In the genomic region with DNA sequence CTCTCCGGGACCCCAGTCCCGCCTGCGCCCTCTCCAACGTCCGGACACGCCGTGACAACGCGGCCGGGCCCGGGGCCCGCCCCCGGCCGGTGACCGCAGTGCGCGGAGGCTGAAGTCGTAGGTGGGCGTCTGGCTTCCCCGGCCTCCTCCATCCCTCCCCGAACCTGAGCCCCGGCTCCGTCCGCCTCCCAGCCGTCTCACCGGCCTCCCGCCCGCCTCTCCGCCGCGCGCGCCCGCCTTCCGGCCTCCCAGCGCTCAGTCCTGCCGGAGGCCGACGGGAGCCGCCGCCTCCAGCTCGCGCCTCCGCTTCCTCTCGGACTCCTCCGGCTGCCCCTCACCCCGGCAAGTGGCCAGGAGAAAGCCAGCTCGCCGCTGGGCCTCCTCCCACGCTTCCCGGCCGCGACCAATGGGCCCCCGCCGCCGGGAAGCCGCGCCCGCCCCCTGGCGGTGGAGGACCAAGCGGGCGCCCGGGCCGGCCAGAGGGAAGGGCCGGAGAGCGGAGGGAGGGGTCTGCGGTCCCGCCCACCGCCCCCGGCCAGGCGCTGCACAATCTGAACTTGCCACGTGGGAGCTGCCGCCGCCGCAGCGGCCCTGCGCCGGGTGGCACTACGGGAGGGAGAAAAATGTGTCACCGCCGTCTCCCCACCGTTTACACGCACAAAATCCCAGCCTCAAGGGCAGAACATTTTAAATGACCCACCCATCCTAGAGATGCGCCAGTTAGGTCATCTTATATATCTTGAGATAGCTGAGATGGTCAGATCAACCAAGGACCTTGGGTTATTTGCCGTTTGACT, we compare ENCODE assay signal across 8 cellular contexts. TPM values are rescaled to one million over a fixed set of nuclear protein-coding genes. Genes with fewer than 3 reads are reported as not detected.
DNase-seq lines count a peak whose midpoint lies in the region; ATAC-seq and TF ChIP-seq lines count a peak whose summit lies in the region.

A gene with protein sequence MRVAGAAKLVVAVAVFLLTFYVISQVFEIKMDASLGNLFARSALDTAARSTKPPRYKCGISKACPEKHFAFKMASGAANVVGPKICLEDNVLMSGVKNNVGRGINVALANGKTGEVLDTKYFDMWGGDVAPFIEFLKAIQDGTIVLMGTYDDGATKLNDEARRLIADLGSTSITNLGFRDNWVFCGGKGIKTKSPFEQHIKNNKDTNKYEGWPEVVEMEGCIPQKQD (minus strand): TSS at position 348 of the 797 bp plus-strand sequence. CDS start 13,339 bp downstream, outside the sequence.

- intact Hi-C loops in transverse colon (cut with DNase I; ENCODE audit: low total_unique reads): no loop called here

- ATAC-seq in HG02610 (IDR thresholded peaks at IDR 0.05; ENCODE audit: unreplicated experiment): peak; percentile 83

- H3F3A ChIP-seq in SU-DHL-6 (ENCODE audit: insufficient read depth): peaks cover 6% of the 10 kb centered on the region; the same call in 1 of the 2 replicates

- peak within 1 kb of the TSS; percentile 67 for H3K27ac ChIP-seq in SU-DHL-6 (ENCODE audit: low read depth, low read length)
- H3K27ac ChIP-seq in cardiac muscle cell: peak within 1 kb of the TSS; percentile 80
- H3K27ac ChIP-seq in trophoblast cell (ENCODE audit: low read depth, low read length): peak within 1 kb of the TSS; percentile 79
- peak within 1 kb of the TSS; percentile 88 to 96 (median 92) for H3K27ac ChIP-seq in transverse colon

- H3K9me3 ChIP-seq in SU-DHL-6 (ENCODE audit: insufficient read depth, low read length): no peaks in the 10 kb centered on the region
- no peaks in the 10 kb centered on the region for H3K9me3 ChIP-seq in cardiac muscle cell (ENCODE audit: low read depth)
- H3K9me3 ChIP-seq in trophoblast cell (ENCODE audit: insufficient read depth, low read depth, low read length): no peaks in the 10 kb centered on the region
- H3K9me3 ChIP-seq in transverse colon: no peaks in the 10 kb centered on the region

- peak within 1 kb of the TSS; percentile 83 for H4K12ac ChIP-seq in trophoblast cell (ENCODE audit: low read depth, low read length)

- H3K4me1 ChIP-seq in cardiac muscle cell (ENCODE audit: low read depth): no peaks in the 10 kb centered on the region
- H3K4me1 ChIP-seq in trophoblast cell (ENCODE audit: control insufficient read depth in 1 of 2, insufficient read depth in 2 of 2, low read length in 2 of 2): peaks cover 0 to 2% of the 10 kb centered on the region in 2 experiments
- peaks cover 0 to 39% (median 20%) of the 10 kb centered on the region in 4 donors for H3K4me1 ChIP-seq in transverse colon

- H4K20me1 ChIP-seq in SU-DHL-6 (ENCODE audit: low read depth, low read length): peaks cover 12% of the 10 kb centered on the region

- H3K36me3 ChIP-seq in SU-DHL-6 (ENCODE audit: low read length) (peaks cover 19% of the 10 kb centered on the region), cardiac muscle cell (no peaks in the 10 kb centered on the region), trophoblast cell (ENCODE audit: control insufficient read depth in 1 of 2, insufficient read depth in 2 of 2, low read length in 2 of 2) (peaks cover 0 to 2% of the 10 kb centered on the region in 2 experiments), transverse colon (peaks cover 0 to 8% (median 0%) of the 10 kb centered on the region in 4 donors)

- H2AK5ac ChIP-seq in trophoblast cell (ENCODE audit: low read length): peak within 1 kb of the TSS; percentile 64

- in situ Hi-C loops in transverse colon (cut with MboI; ENCODE audit: low pct_ligation_motif_present in 1 of 4, low pct_unique_long_range_greater_than_20kb in 1 of 4, low sequenced_read_pairs in 3 of 4): no loop called here

- TF ChIP-seq CTCF in GM12865 (IDR thresholded peaks at IDR 0.05; ENCODE audit: insufficient read depth, low read depth, low read length, missing control alignments) (peak; percentile 77), SU-DHL-6 (IDR thresholded peaks at IDR 0.05; ENCODE audit: insufficient read depth, low read length, poor library complexity, severe bottlenecking) (peak; percentile 90), cardiac muscle cell (IDR thresholded peaks at IDR 0.05; ENCODE audit: low read depth, low read length) (peak; percentile 80), transverse colon (IDR thresholded peaks at IDR 0.05) (peak; percentile 65 to 98 (median 97))

- H3K79me1 ChIP-seq in trophoblast cell (ENCODE audit: low read length): peaks cover 8% of the 10 kb centered on the region

- peak within 1 kb of the TSS; percentile 80 for H3K4me3 ChIP-seq in GM12865 (ENCODE audit: low read depth, low read length)
- peak within 1 kb of the TSS; percentile 89 for H3K4me3 ChIP-seq in SU-DHL-6 (ENCODE audit: insufficient read depth, low read length, poor library complexity, severe bottlenecking)
- peak within 1 kb of the TSS; percentile 94 for H3K4me3 ChIP-seq in cardiac muscle cell
- H3K4me3 ChIP-seq in trophoblast cell (ENCODE audit: low read depth, low read length): peak within 1 kb of the TSS; percentile 95
- H3K4me3 ChIP-seq in transverse colon: peak within 1 kb of the TSS; percentile 54 to 99 (median 88)

- peak; percentile 85 for TF ChIP-seq POLR2A in transverse colon (IDR thresholded peaks at IDR 0.05)

- H4K8ac ChIP-seq in trophoblast cell (ENCODE audit: low read depth, low read length): peak within 1 kb of the TSS; percentile 94

- TF ChIP-seq EP300 in transverse colon (IDR thresholded peaks at IDR 0.05; ENCODE audit: low read depth): no peak

- no peaks in the 10 kb centered on the region for H3K9me2 ChIP-seq in SU-DHL-6 (replicated peaks; ENCODE audit: insufficient read depth, low read length)

- peak within 1 kb of the TSS; percentile 87 for H3K4ac ChIP-seq in trophoblast cell (ENCODE audit: low read depth, low read length)

- H3K18ac ChIP-seq in trophoblast cell (ENCODE audit: low read length): peak within 1 kb of the TSS; percentile 97

- peak; percentile 95 for DNase-seq in GM12865 (ENCODE audit: low read depth)
- peak; percentile 92 for DNase-seq in NCI-H1092 (lab: John Stamatoyannopoulos, UW)
- DNase-seq in activated naive CD8-positive, alpha-beta T cell treated with anti-CD3 and anti-CD28 coated beads, Interleukin-2, amount 50 U/mL, for 16 hours (ENCODE audit: low read depth, low spot score): peak; percentile 75
- DNase-seq in cardiac muscle cell (ENCODE audit: low read depth in 1 of 2, low spot score in 1 of 2): peak; percentile 95 to 97
- peak; percentile 94 to 97 for DNase-seq in trophoblast cell
- peak; percentile 90 for DNase-seq in transverse colon

- no peak within 1 kb of the TSS for H3K23ac ChIP-seq in trophoblast cell (ENCODE audit: low read length)

- peak within 1 kb of the TSS; percentile 88 for H2BK12ac ChIP-seq in trophoblast cell (ENCODE audit: low read length)

- H3K9ac ChIP-seq in SU-DHL-6 (ENCODE audit: low read length) (peak within 1 kb of the TSS; percentile 78), trophoblast cell (ENCODE audit: low read length) (peak within 1 kb of the TSS; percentile 93)

- peak within 1 kb of the TSS; percentile 82 for H4K91ac ChIP-seq in trophoblast cell (ENCODE audit: low read depth, low read length)

- no CpG with 5 or more reads among the region's 85 CpGs for WGBS in trophoblast cell (ENCODE audit: extremely low coverage, insufficient coverage, insufficient read length)
- WGBS in transverse colon (ENCODE audit: low coverage in 1 of 2), 2 donors: 1% methylated on average over 10 to 58 of the region's 85 CpGs

- H2BK5ac ChIP-seq in trophoblast cell (ENCODE audit: low read depth, low read length, poor library complexity): peak within 1 kb of the TSS; percentile 89

- H3K4me2 ChIP-seq in SU-DHL-6 (ENCODE audit: low read depth, low read length, poor library complexity, severe bottlenecking): peak within 1 kb of the TSS; percentile 91
- H3K4me2 ChIP-seq in trophoblast cell (ENCODE audit: low read length): peak within 1 kb of the TSS; percentile 90

- H3K27me3 ChIP-seq in SU-DHL-6 (ENCODE audit: low read length) (no peaks in the 10 kb centered on the region), cardiac muscle cell (no peaks in the 10 kb centered on the region), trophoblast cell (ENCODE audit: insufficient read depth, low read length) (no peaks in the 10 kb centered on the region), transverse colon (no peaks in the 10 kb centered on the region)

- peak within 1 kb of the TSS; percentile 91 for H3K14ac ChIP-seq in trophoblast cell (ENCODE audit: low read length)

- H3K79me2 ChIP-seq in SU-DHL-6 (ENCODE audit: insufficient read depth, low read length) (peaks cover 45% of the 10 kb centered on the region), trophoblast cell (ENCODE audit: control insufficient read depth, insufficient read depth, low read length, poor library complexity) (peaks cover 6% of the 10 kb centered on the region)

- peak within 1 kb of the TSS; percentile 95 for H2BK120ac ChIP-seq in trophoblast cell (ENCODE audit: insufficient read depth, low read length, poor library complexity)

- H2AFZ ChIP-seq in SU-DHL-6 (ENCODE audit: low read depth, low read length, severe bottlenecking) (peak within 1 kb of the TSS; percentile 83), trophoblast cell (ENCODE audit: insufficient read depth, low read length, poor library complexity) (peak within 1 kb of the TSS; percentile 93)

RNA-seq across cellular contexts. Expression of the gene that starts here (rescaled TPM):
- total RNA-seq in cardiac muscle cell (28.0 and 33.2 TPM in 2 replicates), transverse colon (10 to 100 TPM in 3 of 4 donors, 1 to 10 TPM in 1; 9.0 to 48.9 (median 33.6) TPM)
- 56.9 and 70.1 TPM in 2 replicates for polyA plus RNA-seq in cardiac muscle cell
- 61.0 and 61.4 TPM in 2 replicates for polyA plus RNA-seq in trophoblast cell (2013)

Comparison
In these comparisons a context has a peak if more than half of its experiments do, and no peak if none do; other contexts are left out.
1. Peak in every context shown above with its lines: DNase-seq, ATAC-seq, H3K4me3 ChIP-seq and H3K27ac ChIP-seq.